ENCODE assay signal across 2 cellular contexts in genomic region chr11:126636911-126637799, GRCh38.
TF ChIP-seq lines count a peak whose summit lies in the region.

No MANE protein-coding gene starts in this region.

TF ChIP-seq in GM23338, 12 proteins besides CTCF, POLR2A, EP300 and RAD21 (continued from another document):
- TF ChIP-seq REST (IDR thresholded peaks at IDR 0.05; ENCODE audit: unreplicated experiment) = no peak
- no peak for TF ChIP-seq STAT1 (IDR thresholded peaks at IDR 0.05; ENCODE audit: unreplicated experiment)
- no peak for TF ChIP-seq NANOG (IDR thresholded peaks at IDR 0.05; ENCODE audit: borderline replicate concordance)
- TF ChIP-seq ZNF114 (CRISPR knock-in tag; IDR thresholded peaks at IDR 0.05) = no peak

TF ChIP-seq in WTC11, 78 proteins besides CTCF, POLR2A, EP300 and RAD21 (continued from another document):
- TF ChIP-seq HMGXB4 (CRISPR knock-in tag; IDR thresholded peaks at IDR 0.05) (no peak), ATF6 (CRISPR knock-in tag; IDR thresholded peaks at IDR 0.05) (no peak), EMX1 (CRISPR knock-in tag; IDR thresholded peaks at IDR 0.05) (no peak), ZNF425 (CRISPR knock-in tag; conservative IDR thresholded peaks at IDR 0.05) (no peak), ZNF396 (CRISPR knock-in tag; IDR thresholded peaks at IDR 0.05; ENCODE audit: borderline replicate concordance) (no peak), TCF7 (CRISPR knock-in tag; IDR thresholded peaks at IDR 0.05; ENCODE audit: low read depth) (no peak), ZNF532 (CRISPR knock-in tag; IDR thresholded peaks at IDR 0.05; ENCODE audit: borderline replicate concordance) (no peak)
